11 cellular contexts compared by ENCODE assay signal in the genomic region with DNA sequence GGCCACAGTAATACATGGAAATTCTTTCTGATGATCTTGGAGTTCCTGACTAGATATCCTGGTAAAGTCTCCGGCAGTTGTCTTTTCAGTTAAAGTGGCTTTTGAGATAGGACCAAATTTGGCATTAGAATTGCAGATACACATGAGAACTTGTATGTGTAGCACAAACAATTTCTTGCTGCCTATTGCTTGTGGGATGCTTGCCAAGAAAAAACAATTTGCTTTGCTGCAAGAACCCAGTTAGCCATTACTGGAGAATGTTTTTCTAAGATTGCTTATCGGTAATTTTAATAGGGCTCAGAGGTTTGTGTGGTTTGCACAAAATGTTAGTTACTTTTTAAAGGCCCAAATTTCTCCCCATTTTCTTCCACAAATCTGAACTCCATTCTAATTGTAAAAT.
DNase-seq lines count a peak whose midpoint lies in the region; ATAC-seq lines count a peak whose summit lies in the region.
"Had no signal": no experiment of that assay in that cellular context is flagged by ENCODE, and none has a peak within 500 bp of the region (broad histone marks: within the 10 kb centered on the region; RNA-seq: fewer than 3 reads in every experiment).

No MANE protein-coding gene starts in this region.

- H3K36me3 ChIP-seq in SK-N-MC (ENCODE audit: insufficient read depth, low read length) = no peaks in the 10 kb centered on the region
- no peaks in the 10 kb centered on the region for H3K36me3 ChIP-seq in subcutaneous abdominal adipose tissue (ENCODE audit: control insufficient read depth in 5 of 5, insufficient read depth in 5 of 5, low read length in 5 of 5)
- H3K36me3 ChIP-seq: left lung had no signal

- H3K4me1 ChIP-seq in subcutaneous abdominal adipose tissue (ENCODE audit: control insufficient read depth in 5 of 5, insufficient read depth in 5 of 5, low read length in 5 of 5) = peaks cover 0 to 23% (median 20%) of the 10 kb centered on the region in 5 donors

- H3K27me3 ChIP-seq in subcutaneous abdominal adipose tissue (ENCODE audit: control insufficient read depth in 5 of 5, insufficient read depth in 4 of 5, low read length in 5 of 5) = no peaks in the 10 kb centered on the region
- H3K27me3 ChIP-seq: left lung had no signal

- H3K9me3 ChIP-seq in SK-N-MC (ENCODE audit: low read depth, low read length) (no peaks in the 10 kb centered on the region), subcutaneous abdominal adipose tissue (ENCODE audit: control insufficient read depth in 5 of 5, low read length in 5 of 5) (no peaks in the 10 kb centered on the region)
- H3K9me3 ChIP-seq: left lung had no signal

- H3K4me3 ChIP-seq in SK-N-MC (peak overlapping the region; percentile 5; the same call in 1 of the 2 replicates), subcutaneous abdominal adipose tissue (ENCODE audit: low read depth in 1 of 5, low read length in 5 of 5) (no peak overlapping the region)
- H3K4me3 ChIP-seq: left lung had no signal

- H3K27ac ChIP-seq in SK-N-MC (peak overlapping the region; percentile 48; the same call in 1 of the 2 replicates), subcutaneous abdominal adipose tissue (ENCODE audit: low read depth, low read length) (peak overlapping the region; percentile 25)

- DNase-seq in DMS 273 (lab: John Stamatoyannopoulos, UW; ENCODE audit: unreplicated experiment) (peak; percentile 21), DMS 273 treated with DMSO at 0.1 percent for 48 hours (lab: John Stamatoyannopoulos, UW) (no peak), SK-N-MC (ENCODE audit: low read depth, low spot score) (no peak), fibroblast of the conjunctiva (ENCODE audit: low read depth) (peak; percentile 88), activated T-cell treated with anti-CD3 and anti-CD28 coated beads for 4 hours (no peak), SW 1271 (lab: John Stamatoyannopoulos, UW) (no peak)
- DNase-seq: activated naive CD4-positive, alpha-beta T cell; left lung; NCI-H187 had no signal

- H3K9ac ChIP-seq in SK-N-MC (ENCODE audit: insufficient read length) (no peak overlapping the region), subcutaneous abdominal adipose tissue (ENCODE audit: low read length in 5 of 5) (no peak overlapping the region)

- no peak for ATAC-seq in GM21825 (IDR thresholded peaks at IDR 0.05; ENCODE audit: unreplicated experiment)
- ATAC-seq: left lung had no signal

Comparison
In these comparisons a context has a peak if more than half of its experiments do, and no peak if none do; other contexts are left out.
1. DNase-seq: peak in DMS 273 (single experiment) and fibroblast of the conjunctiva (single experiment); none in DMS 273 treated with DMSO at 0.1 percent for 48 hours (single experiment), SK-N-MC (single experiment), activated T-cell treated with anti-CD3 and anti-CD28 coated beads for 4 hours (single experiment) and SW 1271 (0 of 2).